Comparison of ENCODE assay signal across 1 cellular context in genomic region chr17:31308935-31309334, GRCh38.
TF ChIP-seq lines count a peak whose summit lies in the region.

No MANE protein-coding gene starts in this region.

TF ChIP-seq in GM23338, 12 proteins besides CTCF, POLR2A, EP300 and RAD21 (continued from another document):
- no peak for TF ChIP-seq ZNF462 (CRISPR knock-in tag; IDR thresholded peaks at IDR 0.05)
- no peak for TF ChIP-seq CREB1 (CRISPR knock-in tag; IDR thresholded peaks at IDR 0.05; ENCODE audit: low read depth)
- no peak for TF ChIP-seq NANOG (IDR thresholded peaks at IDR 0.05; ENCODE audit: borderline replicate concordance)
- TF ChIP-seq JUNB (IDR thresholded peaks at IDR 0.05; ENCODE audit: unreplicated experiment), result no peak
- TF ChIP-seq EZH2 (IDR thresholded peaks at IDR 0.05; ENCODE audit: low read depth, unreplicated experiment), result no peak
- no peak for TF ChIP-seq ETS1 (IDR thresholded peaks at IDR 0.05)
TF ChIP-seq in GM23338: peak in this region for 0.
